26 cellular contexts compared by ENCODE assay signal in the genomic region with DNA sequence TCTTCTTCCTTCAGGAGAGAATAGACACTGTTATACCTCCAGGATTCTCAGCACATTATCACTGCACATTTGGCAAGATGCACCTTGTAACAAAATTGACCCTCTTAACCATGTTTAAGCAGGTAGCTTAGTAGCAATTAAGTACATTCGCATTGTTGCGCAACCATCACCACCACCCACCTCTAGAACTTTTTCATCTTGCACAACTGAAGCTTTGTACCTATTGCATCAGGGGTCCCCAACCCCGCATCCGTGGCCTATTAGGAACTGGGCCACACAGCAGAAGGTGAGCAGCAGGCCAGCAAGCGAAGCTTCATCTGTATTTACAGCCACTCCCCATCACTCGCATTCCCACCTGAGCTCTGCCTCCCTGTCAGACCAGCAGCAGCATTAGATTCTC. TPM values are rescaled to one million over a fixed set of nuclear protein-coding genes. Genes with fewer than 3 reads are reported as not detected.
"Had no signal": no experiment of that assay in that cellular context is flagged by ENCODE, and none has a peak within 500 bp of the region (broad histone marks: within the 10 kb centered on the region; RNA-seq: fewer than 3 reads in every experiment).

No MANE protein-coding gene starts in this region.

- H3K4me3 Mint-ChIP-seq: activated B cell treated with CpG ODN at 0.5 μM for 24 hours; activated CD4-positive, alpha-beta memory T cell treated with anti-CD3 and anti-CD28 coated beads for 36 hours; activated naive CD8-positive, alpha-beta T cell; endodermal cell; naive B cell; stimulated activated memory B cell treated with anti-CD40 and anti-IgM and Interleukin-4, amounts not matched to agents 10 μg/mL and 1 μg/mL and 100 μg/mL, for 72 hours; T-cell had no signal

- FAIRE-seq: colon, keratinocyte had no signal

- H3K9me3 ChIP-seq: mucosa of descending colon, psoas muscle, thoracic aorta, upper lobe of left lung had no signal

- H3K27me3 ChIP-seq: foreskin keratinocyte, upper lobe of left lung had no signal

- H3K36me3 ChIP-seq: thoracic aorta, upper lobe of left lung had no signal

- H3K4me1 Mint-ChIP-seq: activated B cell treated with CpG ODN at 0.5 μM for 24 hours; endodermal cell; stimulated activated memory B cell treated with anti-CD40 and anti-IgM and Interleukin-4, amounts not matched to agents 10 μg/mL and 1 μg/mL and 100 μg/mL, for 72 hours; T-cell had no signal

- ATAC-seq: foreskin keratinocyte; mucosa of descending colon; psoas muscle; sciatic nerve; stimulated activated memory B cell treated with anti-CD40 and anti-IgM and Interleukin-4, amounts not matched to agents 10 μg/mL and 1 μg/mL and 100 μg/mL, for 72 hours; T-cell had no signal

- H3K9me3 Mint-ChIP-seq: activated B cell treated with CpG ODN at 0.5 μM for 24 hours; activated CD4-positive, alpha-beta memory T cell treated with anti-CD3 and anti-CD28 coated beads for 36 hours; endodermal cell; stimulated activated memory B cell treated with anti-CD40 and anti-IgM and Interleukin-4, amounts not matched to agents 10 μg/mL and 1 μg/mL and 100 μg/mL, for 72 hours; T-cell had no signal

- H3K4me3 ChIP-seq: mucosa of descending colon, psoas muscle, thoracic aorta, upper lobe of left lung had no signal

- H3K27ac ChIP-seq: foreskin keratinocyte, psoas muscle, thoracic aorta, upper lobe of left lung had no signal

- DNase-seq: activated B cell treated with CpG ODN at 0.5 μM for 24 hours; activated CD4-positive, alpha-beta memory T cell treated with anti-CD3 and anti-CD28 coated beads for 36 hours; activated CD4-positive, alpha-beta T cell treated with anti-CD3 and anti-CD28 coated beads for 4 hours; activated T-cell treated with anti-CD3 and anti-CD28 coated beads for 4 hours; amniotic stem cell; endodermal cell; foreskin keratinocyte; glutamatergic neuron; hypothalamus; mesenchymal stem cell; mucosa of descending colon; naive B cell; psoas muscle; stimulated activated CD4-positive, alpha-beta T cell treated with anti-CD3 and anti-CD28 coated beads, Interleukin-4, amount 100 ng/mL, for 4 hours; T-cell had no signal

- H3K27me3 Mint-ChIP-seq: activated naive CD8-positive, alpha-beta T cell had no signal

- H3K4me1 ChIP-seq: foreskin keratinocyte, psoas muscle, upper lobe of left lung had no signal

- H3K27ac Mint-ChIP-seq: activated B cell treated with CpG ODN at 0.5 μM for 24 hours; activated CD4-positive, alpha-beta memory T cell treated with anti-CD3 and anti-CD28 coated beads for 36 hours; activated naive CD8-positive, alpha-beta T cell; endodermal cell; naive B cell; stimulated activated memory B cell treated with anti-CD40 and anti-IgM and Interleukin-4, amounts not matched to agents 10 μg/mL and 1 μg/mL and 100 μg/mL, for 72 hours; T-cell had no signal

- H3K36me3 Mint-ChIP-seq: activated CD4-positive, alpha-beta memory T cell treated with anti-CD3 and anti-CD28 coated beads for 36 hours; activated naive CD8-positive, alpha-beta T cell; naive B cell; stimulated activated memory B cell treated with anti-CD40 and anti-IgM and Interleukin-4, amounts not matched to agents 10 μg/mL and 1 μg/mL and 100 μg/mL, for 72 hours; T-cell had no signal

RNA-seq across cellular contexts. Expression of a gene that starts 34.1 kb away (rescaled TPM):
- total RNA-seq: activated B cell treated with CpG ODN at 0.5 μM for 24 hours; activated CD4-positive, alpha-beta memory T cell treated with anti-CD3 and anti-CD28 coated beads for 36 hours; cardiac septum; endodermal cell; epithelial cell of proximal tubule; fibroblast of lung; foreskin keratinocyte; osteocyte; psoas muscle; sciatic nerve; thoracic aorta had no signal
- polyA plus RNA-seq: fibroblast of lung, psoas muscle had no signal
